ENCODE assay signal across 8 cellular contexts in the genomic region with DNA sequence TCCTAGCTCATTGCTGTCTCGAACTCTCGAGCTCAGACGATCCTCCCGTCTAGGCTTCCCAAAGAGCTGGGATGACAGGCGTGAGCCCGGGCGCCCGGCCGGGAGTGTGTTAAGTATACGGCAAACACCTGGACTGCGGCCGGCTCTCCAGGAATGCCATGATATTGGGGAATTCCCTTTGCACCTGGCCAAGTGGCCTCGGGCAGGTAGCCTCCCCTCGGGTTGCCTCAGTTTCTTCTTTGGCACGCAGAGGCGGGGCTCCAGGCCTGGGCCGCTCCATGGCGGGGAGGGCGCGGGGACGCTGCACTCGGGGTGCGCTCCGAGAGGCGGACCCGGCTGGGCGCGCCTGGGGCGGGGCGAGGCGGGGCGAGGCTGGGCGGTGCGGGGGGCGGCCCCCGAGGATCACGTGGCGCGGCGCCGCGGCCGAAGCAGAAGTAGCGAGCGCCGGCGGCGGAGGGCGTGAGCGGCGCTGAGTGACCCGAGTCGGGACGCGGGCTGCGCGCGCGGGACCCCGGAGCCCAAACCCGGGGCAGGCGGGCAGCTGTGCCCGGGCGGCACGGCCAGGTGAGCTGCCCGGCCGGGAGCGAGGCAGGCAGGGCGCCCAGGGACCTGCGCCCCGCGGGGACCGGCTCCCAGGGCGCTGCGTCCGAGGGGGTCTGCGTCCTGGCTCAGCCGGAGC. TPM values are rescaled to one million over a fixed set of nuclear protein-coding genes. Genes with fewer than 3 reads are reported as not detected.
A peak's percentile ranks its signal among the peaks of the same experiment; 100 is the strongest.
DNase-seq lines count a peak whose midpoint lies in the region; ATAC-seq and TF ChIP-seq lines count a peak whose summit lies in the region.

A gene (plus strand): TSS at position 431 of the 679 bp plus-strand sequence. CDS start 6,699 bp downstream, outside the sequence.

- H3K27ac Mint-ChIP-seq in CD8-positive, alpha-beta memory T cell = peak within 1 kb of the TSS in 7 of 8 donors; percentile 58 to 87 (median 70)

- TF ChIP-seq CTCF in cardiac muscle cell (IDR thresholded peaks at IDR 0.05; ENCODE audit: low read depth, low read length) (no peak), psoas muscle (IDR thresholded peaks at IDR 0.05) (no peak), vagina (IDR thresholded peaks at IDR 0.05) (no peak)

- no peaks in the 10 kb centered on the region for H3K36me3 ChIP-seq in CD8-positive, alpha-beta memory T cell (ENCODE audit: insufficient read depth, low read length)
- no peaks in the 10 kb centered on the region for H3K36me3 ChIP-seq in cardiac muscle cell
- H3K36me3 ChIP-seq in psoas muscle (ENCODE audit: insufficient read depth in 1 of 2, low read depth in 1 of 2) = no peaks in the 10 kb centered on the region
- no peaks in the 10 kb centered on the region for H3K36me3 ChIP-seq in vagina

- WGBS in psoas muscle, 3 donors = 0 to 1% (median 1%) methylated on average over 41 to 78 of the region's 78 CpGs

- CTCF ChIA-PET in CD8-positive, alpha-beta memory T cell (lab: Charles Lee) = interaction anchor here (0.9 to 3.1 kb wide), 6 partner anchors 13 to 108 kb away, joined by 3 to 13 read pairs (median 5); no protein-coding TSS in a partner anchor

- peak within 1 kb of the TSS; percentile 58 for H3K4me3 ChIP-seq in CD8-positive, alpha-beta memory T cell (ENCODE audit: low read length)
- H3K4me3 ChIP-seq in cardiac muscle cell (peak within 1 kb of the TSS; percentile 80), psoas muscle (peak within 1 kb of the TSS; percentile 65), vagina (peak within 1 kb of the TSS; percentile 58 to 74)

- TF ChIP-seq POLR2A in Raji (IDR thresholded peaks at IDR 0.05; ENCODE audit: insufficient read depth, low read depth, low read length) (peak; percentile 83), vagina (IDR thresholded peaks at IDR 0.05) (peak in 1 of 2 donors; percentile 41)

- H3K36me3 Mint-ChIP-seq in CD8-positive, alpha-beta memory T cell = peaks cover 0 to 7% (median 0%) of the 10 kb centered on the region in 3 donors

- peaks cover 6 to 8% of the 10 kb centered on the region in 2 donors for H3K27me3 Mint-ChIP-seq in CD8-positive, alpha-beta memory T cell

- peak; percentile 78 for ATAC-seq in GM19395 (IDR thresholded peaks at IDR 0.05; ENCODE audit: unreplicated experiment)
- peak; percentile 75 for ATAC-seq in HG03457 (IDR thresholded peaks at IDR 0.05; ENCODE audit: unreplicated experiment)
- peak; percentile 44 to 73 (median 64) for ATAC-seq in psoas muscle

- no peaks in the 10 kb centered on the region for H3K27me3 ChIP-seq in CD8-positive, alpha-beta memory T cell (ENCODE audit: insufficient read depth, low read length, poor library complexity, severe bottlenecking)
- H3K27me3 ChIP-seq in cardiac muscle cell (peaks cover 35% of the 10 kb centered on the region), psoas muscle (ENCODE audit: insufficient read depth in 3 of 3, low read length in 2 of 3) (peaks cover 0 to 29% (median 12%) of the 10 kb centered on the region in 3 donors), vagina (no peaks in the 10 kb centered on the region)

- intact Hi-C loops in psoas muscle (cut with DNase I) (no loop called here), vagina (cut with DNase I) (no loop called here)

- POLR2A ChIA-PET in CD8-positive, alpha-beta memory T cell (lab: Charles Lee) = interaction anchor here (1.3 kb wide), 1 partner anchor 20 kb away, joined by 3 read pairs; no protein-coding TSS in a partner anchor

- H3K4me1 Mint-ChIP-seq in CD8-positive, alpha-beta memory T cell = peaks cover 13 to 34% (median 23%) of the 10 kb centered on the region in 3 donors

- no peak within 1 kb of the TSS for H3K27ac ChIP-seq in CD8-positive, alpha-beta memory T cell (ENCODE audit: low read depth, low read length)
- H3K27ac ChIP-seq in cardiac muscle cell (no peak within 1 kb of the TSS), psoas muscle (no peak within 1 kb of the TSS), vagina (peak within 1 kb of the TSS; percentile 47)

- H3K9me3 Mint-ChIP-seq in CD8-positive, alpha-beta memory T cell = no peaks in the 10 kb centered on the region

- peaks cover 4% of the 10 kb centered on the region for H3K4me1 ChIP-seq in CD8-positive, alpha-beta memory T cell (ENCODE audit: insufficient read depth, low read length)
- H3K4me1 ChIP-seq in cardiac muscle cell (ENCODE audit: low read depth) (peaks cover 9% of the 10 kb centered on the region), psoas muscle (no peaks in the 10 kb centered on the region), vagina (peaks cover 16% of the 10 kb centered on the region)

- no peaks in the 10 kb centered on the region for H3K9me3 ChIP-seq in CD8-positive, alpha-beta memory T cell (ENCODE audit: low read length)
- H3K9me3 ChIP-seq in cardiac muscle cell (ENCODE audit: low read depth) (no peaks in the 10 kb centered on the region), psoas muscle (no peaks in the 10 kb centered on the region), vagina (no peaks in the 10 kb centered on the region)

- peak; percentile 31 to 81 (median 70) for DNase-seq in CD8-positive, alpha-beta memory T cell
- DNase-seq in activated gamma-delta T cell treated with anti-CD3 and anti-CD28 coated beads, Interleukin-2, amount 50 U/mL, for 16 hours (ENCODE audit: low read depth) = peak; percentile 52
- peak; percentile 40 to 87 for DNase-seq in cardiac muscle cell (ENCODE audit: low read depth in 1 of 2, low spot score in 1 of 2)
- DNase-seq in psoas muscle = peak; percentile 68 to 76
- DNase-seq in vagina (ENCODE audit: extremely low spot score in 2 of 2) = no peak

- H3K4me3 Mint-ChIP-seq in CD8-positive, alpha-beta memory T cell = peak within 1 kb of the TSS; percentile 86 to 94 (median 91)

RNA-seq across cellular contexts. Expression of the gene that starts here (rescaled TPM):
- 10 to 100 TPM; 14.2 to 16.2 TPM for total RNA-seq in CD8-positive, alpha-beta memory T cell
- polyA plus RNA-seq in CD8-positive, alpha-beta memory T cell = 5.4 TPM
- 5.0 and 10.4 TPM in 2 replicates for total RNA-seq in cardiac muscle cell
- polyA plus RNA-seq in cardiac muscle cell = 3.5 and 6.7 TPM in 2 replicates
- total RNA-seq in psoas muscle = 1 to 10 TPM; 2.5 to 4.8 (median 3.0) TPM
- polyA plus RNA-seq in psoas muscle = 1 to 10 TPM in 2 of 3 donors, under 1 TPM in 1; 0.96 to 1.2 (median 1.1) TPM
- total RNA-seq in vagina = 14.2 TPM

Comparison
In these comparisons a context has a peak if more than half of its experiments do, and no peak if none do; other contexts are left out.
1. DNase-seq: peak in CD8-positive, alpha-beta memory T cell (5 of 5), activated gamma-delta T cell treated with anti-CD3 and anti-CD28 coated beads, Interleukin-2, amount 50 U/mL, for 16 hours (single experiment), cardiac muscle cell (2 of 2) and psoas muscle (2 of 2); none in vagina (0 of 2).
2. Peak in every context shown above with its lines, with median percentiles within 50 percentile points of each other: H3K4me3 ChIP-seq and ATAC-seq.